In genomic region chr20:53492212-53492611, GRCh38 we compare ENCODE assay signal across 19 cellular contexts.
"Had no signal": no experiment of that assay in that cellular context is flagged by ENCODE, and none has a peak within 500 bp of the region (broad histone marks: within the 10 kb centered on the region; RNA-seq: fewer than 3 reads in every experiment).

No MANE protein-coding gene starts in this region.

- FAIRE-seq: kidney, small intestine had no signal

- H3K27me3 ChIP-seq: brain microvascular endothelial cell, suprapubic skin had no signal

- H3K9me3 ChIP-seq: suprapubic skin had no signal

- H3K4me1 ChIP-seq: suprapubic skin had no signal

- ATAC-seq: natural killer cell, right cardiac atrium had no signal

- H3K36me3 ChIP-seq: brain microvascular endothelial cell, left ventricle myocardium inferior, suprapubic skin had no signal

- H3K27ac ChIP-seq: brain microvascular endothelial cell, left ventricle myocardium inferior, suprapubic skin, VCaP had no signal

- DNase-seq: activated CD4-positive, alpha-beta T cell treated with anti-CD3 and anti-CD28 coated beads for 1 hour; activated CD4-positive, alpha-beta T cell treated with anti-CD3 and anti-CD28 coated beads, Interleukin-2, amount 50 U/mL, for 4 hours; activated naive CD4-positive, alpha-beta T cell treated with anti-CD3 and anti-CD28 coated beads, Interleukin-2, amount 10 ng/mL, durations not matched to agents 7 days and 5 days; activated T-cell treated with anti-CD3 and anti-CD28 coated beads, Interleukin-2, amount 50 U/mL, for 1 hour; anterior cingulate cortex; brain microvascular endothelial cell; endodermal cell; erythroblast; kidney; left ventricle myocardium inferior; natural killer cell; nucleus accumbens; right cardiac atrium; small intestine; stimulated activated CD4-positive, alpha-beta T cell treated with anti-CD3 and anti-CD28 coated beads, Interleukin-4, amount 100 ng/mL, for 4 hours; stimulated activated CD8-positive, alpha-beta memory T cell treated with anti-CD3 and anti-CD28 coated beads, Interleukin-4, amount 100 ng/mL, for 48 hours; stimulated activated naive CD4-positive, alpha-beta T cell treated with Interleukin-2 at 50 U/mL for 16 hours had no signal

- H3K4me3 ChIP-seq: left ventricle myocardium inferior, suprapubic skin had no signal
